ENCODE assay signal across 8 cellular contexts in genomic region chr21:16535100-16535418, GRCh38.
DNase-seq lines count a peak whose midpoint lies in the region; ATAC-seq, FAIRE-seq and TF ChIP-seq lines count a peak whose summit lies in the region.

No MANE protein-coding gene starts in this region.

- H3K36me3 ChIP-seq in esophagus muscularis mucosa, result no peaks in the 10 kb centered on the region

- no peak for FAIRE-seq in GM12892 (lab: Jason Lieb, UNC)

- no peak for ATAC-seq in HG02885 (IDR thresholded peaks at IDR 0.05; ENCODE audit: poor library complexity, unreplicated experiment)

- TF ChIP-seq POLR2A in esophagus muscularis mucosa (IDR thresholded peaks at IDR 0.05; ENCODE audit: low read depth) (no peak), GM12892 (IDR thresholded peaks at IDR 0.05; ENCODE audit: low read depth, low read length) (no peak)

- no peak for TF ChIP-seq CTCF in esophagus muscularis mucosa (IDR thresholded peaks at IDR 0.05)

- no peak for TF ChIP-seq EP300 in esophagus muscularis mucosa (IDR thresholded peaks at IDR 0.05)

- H3K4me1 ChIP-seq in esophagus muscularis mucosa, result peaks cover 9 to 35% (median 19%) of the 10 kb centered on the region in 4 donors

- peaks cover 0 to 5% (median 0%) of the 10 kb centered on the region in 4 donors for H3K9me3 ChIP-seq in esophagus muscularis mucosa

- DNase-seq in Ammon's horn (ENCODE audit: low spot score), result peak; percentile 92
- DNase-seq in NCI-H69 (lab: John Stamatoyannopoulos, UW), result peak; percentile 6
- DNase-seq in esophagus muscularis mucosa (ENCODE audit: extremely low spot score), result peak; percentile 94
- DNase-seq in nucleus accumbens (lab: John Stamatoyannopoulos, UW), result peak in 54 of 56 donors; percentile 12 to 84 (median 59)
- DNase-seq in GM12892 (ENCODE audit: insufficient read length), result no peak
- DNase-seq in SHP77 (lab: John Stamatoyannopoulos, UW), result no peak
- DNase-seq in NCI-H1417 treated with DMSO at 0.1 percent for 48 hours (lab: John Stamatoyannopoulos, UW), result no peak

- peak overlapping the region; percentile 69 to 83 (median 74) for H3K27ac ChIP-seq in esophagus muscularis mucosa (replicated peaks in 1 of 4)

- 42% methylated on average over 6 of the region's 6 CpGs for WGBS in esophagus muscularis mucosa

- intact Hi-C loops in esophagus muscularis mucosa (cut with DNase I), result no loop called here

- H3K27me3 ChIP-seq in esophagus muscularis mucosa, result no peaks in the 10 kb centered on the region

- H3K4me3 ChIP-seq in esophagus muscularis mucosa, result peak overlapping the region; percentile 46 to 54 (median 49)

Comparison
In these comparisons a context has a peak if more than half of its experiments do, and no peak if none do; other contexts are left out.
1. DNase-seq: peak in Ammon's horn (single experiment), NCI-H69 (single experiment), esophagus muscularis mucosa (single experiment) and nucleus accumbens (54 of 56); none in GM12892 (single experiment), SHP77 (0 of 2) and NCI-H1417 treated with DMSO at 0.1 percent for 48 hours (single experiment).